In genomic region chr19:45090598-45090997, GRCh38 we compare ENCODE assay signal across 9 cellular contexts. TPM values are rescaled to one million over a fixed set of nuclear protein-coding genes. Genes with fewer than 3 reads are reported as not detected.
A peak's percentile ranks its signal among the peaks of the same experiment; 100 is the strongest.
DNase-seq lines count a peak whose midpoint lies in the region; FAIRE-seq and TF ChIP-seq lines count a peak whose summit lies in the region.
"Had no signal": no experiment of that assay in that cellular context is flagged by ENCODE, and none has a peak within 500 bp of the region (broad histone marks: within the 10 kb centered on the region; RNA-seq: fewer than 3 reads in every experiment).

No MANE protein-coding gene starts in this region.

- H3K27me3 ChIP-seq in iPS-15b (ENCODE audit: control insufficient read depth, insufficient read depth, low read length): no peaks in the 10 kb centered on the region
- no peaks in the 10 kb centered on the region for H3K27me3 ChIP-seq in tibial nerve

- peaks cover 34% of the 10 kb centered on the region for H3K4me1 Mint-ChIP-seq in T-helper 2 cell treated with Interferon-gamma antibody and Interleukin-4, amounts not matched to agents 5 μg/mL and 100 μg/mL, for 36 hours (ENCODE audit: low read depth)

- no peak for FAIRE-seq in urothelium cell line (lab: Jason Lieb, UNC)

- peaks cover 5% of the 10 kb centered on the region for H3K4me1 ChIP-seq in iPS-15b (ENCODE audit: control insufficient read depth, insufficient read depth, low read length)
- H3K4me1 ChIP-seq in tibial nerve: peaks cover 0 to 34% (median 26%) of the 10 kb centered on the region in 4 donors

- TF ChIP-seq POLR2A in tibial nerve (IDR thresholded peaks at IDR 0.05): no peak

- H3K27ac ChIP-seq in tibial nerve: peak overlapping the region in 1 of 4 donors; percentile 85

- H3K4me3 Mint-ChIP-seq in T-helper 2 cell treated with Interferon-gamma antibody and Interleukin-4, amounts not matched to agents 5 μg/mL and 100 μg/mL, for 36 hours: no peak overlapping the region

- no peak for TF ChIP-seq CTCF in tibial nerve (IDR thresholded peaks at IDR 0.05)

- H3K36me3 ChIP-seq in iPS-15b (ENCODE audit: control insufficient read depth, insufficient read depth, low read length): peaks cover 3% of the 10 kb centered on the region
- peaks cover 0 to 44% (median 0%) of the 10 kb centered on the region in 3 donors for H3K36me3 ChIP-seq in tibial nerve

- H3K9ac ChIP-seq in iPS-15b (ENCODE audit: low read depth, low read length): no peak overlapping the region

- WGBS in tibial nerve, 2 donors: 53 to 54% methylated on average over 5 of the region's 5 CpGs

- DNase-seq in T-helper 2 cell treated with Interferon-gamma antibody and Interleukin-4, amounts not matched to agents 5 μg/mL and 100 μg/mL, for 36 hours (ENCODE audit: low spot score): no peak
- no peak for DNase-seq in T-helper 2 cell
- no peak for DNase-seq in tibial nerve (ENCODE audit: low spot score in 2 of 2)
- no peak for DNase-seq in urothelium cell line (ENCODE audit: low spot score)
- DNase-seq in HuH-7 (ENCODE audit: low spot score): no peak
- DNase-seq: OCI-M1; stimulated activated naive CD4-positive, alpha-beta T cell treated with Interleukin-2 at 50 U/mL for 16 hours had no signal

- H3K4me3 ChIP-seq in iPS-15b (ENCODE audit: low read depth, low read length): peak overlapping the region; percentile 89
- H3K4me3 ChIP-seq in tibial nerve: peak overlapping the region in 3 of 4 donors; percentile 87 to 99 (median 98)

- H3K27ac Mint-ChIP-seq in T-helper 2 cell treated with Interferon-gamma antibody and Interleukin-4, amounts not matched to agents 5 μg/mL and 100 μg/mL, for 36 hours: peak overlapping the region; percentile 12

- H3K9me3 ChIP-seq in iPS-15b (ENCODE audit: control insufficient read depth, insufficient read depth, low read length) (no peaks in the 10 kb centered on the region), tibial nerve (no peaks in the 10 kb centered on the region)

- peaks cover 33% of the 10 kb centered on the region for H3K36me3 Mint-ChIP-seq in T-helper 2 cell treated with Interferon-gamma antibody and Interleukin-4, amounts not matched to agents 5 μg/mL and 100 μg/mL, for 36 hours (ENCODE audit: low read depth)

- no peaks in the 10 kb centered on the region for H3K27me3 Mint-ChIP-seq in T-helper 2 cell treated with Interferon-gamma antibody and Interleukin-4, amounts not matched to agents 5 μg/mL and 100 μg/mL, for 36 hours (ENCODE audit: low read depth)

- no peaks in the 10 kb centered on the region for H3K9me3 Mint-ChIP-seq in T-helper 2 cell treated with Interferon-gamma antibody and Interleukin-4, amounts not matched to agents 5 μg/mL and 100 μg/mL, for 36 hours

- TF ChIP-seq EP300 in tibial nerve (IDR thresholded peaks at IDR 0.05): no peak

RNA-seq across cellular contexts. Expression of gene PPP1R37, which starts 2.4 kb away (rescaled TPM):
- total RNA-seq in tibial nerve: 10 to 100 TPM; 22.1 to 44.1 (median 33.5) TPM

RNA-seq across cellular contexts. Expression of gene GEMIN7, which starts 11.5 kb away (rescaled TPM):
- 10 to 100 TPM in 3 of 4 donors, 1 to 10 TPM in 1; 8.8 to 30.3 (median 21.8) TPM for total RNA-seq in tibial nerve

RNA-seq across cellular contexts. Expression of gene ZNF296, which starts 14.3 kb away (rescaled TPM):
- 1 to 10 TPM in 3 of 4 donors, not detected in 1; 2.1 to 4.2 (median 2.1) TPM for total RNA-seq in tibial nerve
- total RNA-seq: A172 had no signal

RNA-seq across cellular contexts. Expression of gene CLASRP, which starts 51.8 kb away (rescaled TPM):
- total RNA-seq in tibial nerve: 100 to 1,000 TPM in 2 of 4 donors, 10 to 100 TPM in 2; 72.8 to 109 (median 95.5) TPM
